ENCODE assay signal across 15 cellular contexts in genomic region chr4:57243071-57243470, GRCh38.
DNase-seq lines count a peak whose midpoint lies in the region; ATAC-seq and TF ChIP-seq lines count a peak whose summit lies in the region.
"Had no signal": no experiment of that assay in that cellular context is flagged by ENCODE, and none has a peak within 500 bp of the region (broad histone marks: within the 10 kb centered on the region; RNA-seq: fewer than 3 reads in every experiment).

No MANE protein-coding gene starts in this region.

- H3K4me1 ChIP-seq in GM23338 (ENCODE audit: insufficient read depth): no peaks in the 10 kb centered on the region
- peaks cover 0 to 27% of the 10 kb centered on the region in 2 donors for H3K4me1 ChIP-seq in thoracic aorta (ENCODE audit: control insufficient read depth in 1 of 2, low read depth in 2 of 2)
- H3K4me1 ChIP-seq in Peyer's patch: no peaks in the 10 kb centered on the region
- H3K4me1 ChIP-seq: Caco-2 had no signal

- H4K20me1 ChIP-seq in GM23338 (replicated peaks; ENCODE audit: insufficient read depth): no peaks in the 10 kb centered on the region

- H3K4me2 ChIP-seq in GM23338: no peak overlapping the region

- H3K9me3 ChIP-seq in thoracic aorta (no peaks in the 10 kb centered on the region), Peyer's patch (no peaks in the 10 kb centered on the region)
- H3K9me3 ChIP-seq: Caco-2 had no signal

- TF ChIP-seq POLR2A in Peyer's patch (IDR thresholded peaks at IDR 0.05): no peak

- ATAC-seq in GM23338: no peak
- ATAC-seq in thoracic aorta (ENCODE audit: insufficient number of reproducible peaks, low FRiP score, low read depth): no peak
- no peak for ATAC-seq in HG03097 (IDR thresholded peaks at IDR 0.05; ENCODE audit: low FRiP score, unreplicated experiment)
- no peak for ATAC-seq in activated CD4-positive, alpha-beta T cell treated with anti-CD3 and anti-CD28 coated beads for 36 hours

- H3K36me3 ChIP-seq in GM23338 (ENCODE audit: insufficient read depth) (no peaks in the 10 kb centered on the region), thoracic aorta (no peaks in the 10 kb centered on the region), Peyer's patch (no peaks in the 10 kb centered on the region)

- no peaks in the 10 kb centered on the region for H3K9me2 ChIP-seq in GM23338 (ENCODE audit: insufficient read depth)

- intact Hi-C loops in activated CD4-positive, alpha-beta T cell treated with anti-CD3 and anti-CD28 coated beads for 36 hours (cut with DNase I, micrococcal nuclease): no loop called here

- CTCF ChIA-PET in activated CD4-positive, alpha-beta T cell treated with anti-CD3 and anti-CD28 coated beads for 36 hours (lab: Charles Lee): no interaction called here

- H3K36me3 Mint-ChIP-seq in GM23338 (ENCODE audit: low read depth) (no peaks in the 10 kb centered on the region), nephron progenitor cell (ENCODE audit: low read depth) (no peaks in the 10 kb centered on the region)
- H3K36me3 Mint-ChIP-seq in activated CD4-positive, alpha-beta T cell treated with anti-CD3 and anti-CD28 coated beads for 36 hours (ENCODE audit: low read depth): no peaks in the 10 kb centered on the region

- H3K79me2 ChIP-seq in GM23338 (replicated peaks; ENCODE audit: insufficient read depth): no peaks in the 10 kb centered on the region

- peaks cover 13% of the 10 kb centered on the region for H3K4me1 Mint-ChIP-seq in GM23338
- H3K4me1 Mint-ChIP-seq in nephron progenitor cell: no peaks in the 10 kb centered on the region
- no peaks in the 10 kb centered on the region for H3K4me1 Mint-ChIP-seq in activated CD4-positive, alpha-beta T cell treated with anti-CD3 and anti-CD28 coated beads for 36 hours

- H3K27me3 ChIP-seq in GM23338 (ENCODE audit: insufficient read depth) (no peaks in the 10 kb centered on the region), thoracic aorta (replicated peaks; ENCODE audit: insufficient read depth) (no peaks in the 10 kb centered on the region), Peyer's patch (no peaks in the 10 kb centered on the region)

- POLR2A ChIA-PET in activated CD4-positive, alpha-beta T cell treated with anti-CD3 and anti-CD28 coated beads for 36 hours (lab: Charles Lee): no interaction called here

- H2AFZ ChIP-seq in GM23338: 0 out of 2 replicates have a peak overlapping the region, but pooled peaks have one; percentile 43
- H2AFZ ChIP-seq: GM23248 had no signal

- TF ChIP-seq CTCF in GM23338 (conservative IDR thresholded peaks at IDR 0.05; ENCODE audit: low read depth in 2 of 2): no peak
- no peak for TF ChIP-seq CTCF in nephron progenitor cell (IDR thresholded peaks at IDR 0.05)
- TF ChIP-seq CTCF in thoracic aorta (IDR thresholded peaks at IDR 0.05): no peak
- no peak for TF ChIP-seq CTCF in Peyer's patch (IDR thresholded peaks at IDR 0.05)

- H3K4me3 Mint-ChIP-seq in GM23338: no peak overlapping the region
- H3K4me3 Mint-ChIP-seq in nephron progenitor cell: no peak overlapping the region
- H3K4me3 Mint-ChIP-seq in activated CD4-positive, alpha-beta T cell treated with anti-CD3 and anti-CD28 coated beads for 36 hours: no peak overlapping the region
- H3K4me3 Mint-ChIP-seq: CD4-positive, alpha-beta T cell had no signal

- H3F3A ChIP-seq in GM23338 (replicated peaks; ENCODE audit: low read depth): no peaks in the 10 kb centered on the region

- H3K27me3 Mint-ChIP-seq in GM23338 (ENCODE audit: insufficient read depth, low read depth, poor library complexity) (peaks cover 2% of the 10 kb centered on the region), nephron progenitor cell (ENCODE audit: low read depth, poor library complexity) (peaks cover 8% of the 10 kb centered on the region)
- H3K27me3 Mint-ChIP-seq in activated CD4-positive, alpha-beta T cell treated with anti-CD3 and anti-CD28 coated beads for 36 hours: peaks cover 4% of the 10 kb centered on the region

- H3K27ac ChIP-seq in GM23338 (ENCODE audit: low read depth) (no peak overlapping the region), thoracic aorta (peak overlapping the region; percentile 7 to 64), Peyer's patch (no peak overlapping the region)
- H3K27ac ChIP-seq: C4-2B, GM23248 had no signal

- H3K9me3 Mint-ChIP-seq in GM23338: no peaks in the 10 kb centered on the region; the same call in 2 of the 3 replicates
- peaks cover 12% of the 10 kb centered on the region for H3K9me3 Mint-ChIP-seq in nephron progenitor cell
- no peaks in the 10 kb centered on the region for H3K9me3 Mint-ChIP-seq in activated CD4-positive, alpha-beta T cell treated with anti-CD3 and anti-CD28 coated beads for 36 hours (ENCODE audit: low read depth)
- H3K9me3 Mint-ChIP-seq: CD4-positive, alpha-beta T cell had no signal

- H3K4me3 ChIP-seq in GM23338: no peak overlapping the region
- no peak overlapping the region for H3K4me3 ChIP-seq in thoracic aorta
- H3K4me3 ChIP-seq in Peyer's patch: no peak overlapping the region
- H3K4me3 ChIP-seq: GM23248 had no signal

- H3K27ac Mint-ChIP-seq in GM23338 (no peak overlapping the region), nephron progenitor cell (peak overlapping the region; percentile 52)
- H3K27ac Mint-ChIP-seq in activated CD4-positive, alpha-beta T cell treated with anti-CD3 and anti-CD28 coated beads for 36 hours: no peak overlapping the region
- H3K27ac Mint-ChIP-seq: CD4-positive, alpha-beta T cell had no signal

- DNase-seq in GM23338 (ENCODE audit: low spot score): no peak
- DNase-seq in medulla oblongata (ENCODE audit: extremely low spot score): peak; percentile 87
- DNase-seq in nephron progenitor cell: no peak
- no peak for DNase-seq in thoracic aorta (ENCODE audit: low spot score)
- DNase-seq in Peyer's patch: no peak
- no peak for DNase-seq in activated CD4-positive, alpha-beta T cell treated with anti-CD3 and anti-CD28 coated beads for 36 hours
- DNase-seq: ACHN; Caco-2; CD4-positive, alpha-beta T cell; GDM1; GM23248; HCEC 1CT; IMR-90 had no signal

TF ChIP-seq in GM23338, 12 proteins besides CTCF, POLR2A, EP300 and RAD21 (continues in another document):
- TF ChIP-seq REST (IDR thresholded peaks at IDR 0.05; ENCODE audit: unreplicated experiment) (no peak), CREB1 (CRISPR knock-in tag; IDR thresholded peaks at IDR 0.05; ENCODE audit: low read depth) (no peak), ZNF331 (CRISPR knock-in tag; IDR thresholded peaks at IDR 0.05; ENCODE audit: low read depth) (no peak), ETS1 (IDR thresholded peaks at IDR 0.05) (no peak), JUNB (IDR thresholded peaks at IDR 0.05; ENCODE audit: unreplicated experiment) (no peak), NANOG (IDR thresholded peaks at IDR 0.05; ENCODE audit: borderline replicate concordance) (no peak), POLR2AphosphoS5 (IDR thresholded peaks at IDR 0.05; ENCODE audit: low read depth) (no peak), ZNF114 (CRISPR knock-in tag; IDR thresholded peaks at IDR 0.05) (no peak)

Comparison
In these comparisons a context has a peak if more than half of its experiments do, and no peak if none do; other contexts are left out.
1. H3K27ac ChIP-seq: peak in thoracic aorta (2 of 2); none in GM23338 (single experiment) and Peyer's patch (0 of 4).